ENCODE assay signal across 18 cellular contexts in the genomic region with DNA sequence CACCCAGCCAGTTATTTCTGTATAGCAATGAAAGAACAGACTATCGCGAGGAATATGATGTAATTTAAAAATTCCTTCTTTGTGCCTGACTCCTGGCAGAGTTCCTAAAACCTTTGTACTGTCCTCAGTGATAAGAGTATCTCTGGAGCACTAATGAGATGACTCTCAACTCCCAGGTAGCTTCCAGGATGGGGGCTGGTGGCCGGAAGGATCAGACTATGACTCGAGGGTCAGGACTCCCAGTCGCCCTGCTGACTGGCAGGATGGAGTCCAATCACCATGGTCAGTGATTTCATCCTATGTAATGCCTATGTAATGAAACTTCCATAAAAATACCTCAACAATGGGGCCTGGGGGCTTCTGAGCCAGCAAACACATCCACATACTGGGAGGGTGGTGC.
DNase-seq lines count a peak whose midpoint lies in the region; ATAC-seq and TF ChIP-seq lines count a peak whose summit lies in the region.
"Had no signal": no experiment of that assay in that cellular context is flagged by ENCODE, and none has a peak within 500 bp of the region (broad histone marks: within the 10 kb centered on the region; RNA-seq: fewer than 3 reads in every experiment).

No MANE protein-coding gene starts in this region.

- peaks cover 10% of the 10 kb centered on the region for H3K27me3 ChIP-seq in CD4-positive, alpha-beta T cell (ENCODE audit: control insufficient read depth, insufficient read depth, low read length)
- H3K27me3 ChIP-seq: Peyer's patch had no signal

- H3K27ac ChIP-seq in CD4-positive, alpha-beta T cell (ENCODE audit: low read depth, low read length), result no peak overlapping the region
- H3K27ac ChIP-seq: C4-2B, HL-60, Peyer's patch had no signal

- no peaks in the 10 kb centered on the region for H3K36me3 Mint-ChIP-seq in T-helper 17 cell (ENCODE audit: low read depth)
- H3K36me3 Mint-ChIP-seq in CD4-positive, alpha-beta T cell (ENCODE audit: low read depth), result no peaks in the 10 kb centered on the region

- H3K4me1 Mint-ChIP-seq in T-helper 17 cell, result no peaks in the 10 kb centered on the region
- no peaks in the 10 kb centered on the region for H3K4me1 Mint-ChIP-seq in CD4-positive, alpha-beta T cell (ENCODE audit: low read depth)

- intact Hi-C loops in CD4-positive, alpha-beta T cell (cut with DNase I, micrococcal nuclease), result no loop called here

- H3K27me3 Mint-ChIP-seq in T-helper 17 cell, result peaks cover 53% of the 10 kb centered on the region
- peaks cover 31% of the 10 kb centered on the region for H3K27me3 Mint-ChIP-seq in CD4-positive, alpha-beta T cell

- peak overlapping the region; percentile 47 for H3K27ac Mint-ChIP-seq in T-helper 17 cell
- H3K27ac Mint-ChIP-seq in CD4-positive, alpha-beta T cell, result no peak overlapping the region

- H3K9me3 Mint-ChIP-seq in CD4-positive, alpha-beta T cell, result no peaks in the 10 kb centered on the region

- no peak for TF ChIP-seq CTCF in CD4-positive, alpha-beta T cell (IDR thresholded peaks at IDR 0.05)

- POLR2A ChIA-PET in CD4-positive, alpha-beta T cell (lab: Charles Lee), result no interaction called here

- DNase-seq in HS-5 (ENCODE audit: low read depth) (peak; percentile 56), T-helper 17 cell (no peak), islet precursor cell (peak; percentile 86), DMS153 (lab: John Stamatoyannopoulos, UW) (no peak)
- no peak for DNase-seq in CD4-positive, alpha-beta T cell
- DNase-seq: DMS79 treated with DMSO at 0.1 percent for 48 hours, GF-D8, HCEC 1CT, KG1, NCI-H1092 treated with DMSO at 0.1 percent for 48 hours, NCI-H1694, NCI-H774, SIG-M5 had no signal

- no peak for ATAC-seq in T-helper 17 cell
- no peak for ATAC-seq in HG03521 (IDR thresholded peaks at IDR 0.05; ENCODE audit: unreplicated experiment)
- no peak for ATAC-seq in CD4-positive, alpha-beta T cell (ENCODE audit: poor library complexity)
- ATAC-seq in activated CD4-positive, CD25-positive, alpha-beta regulatory T cell treated with anti-CD3 and anti-CD28 coated beads, Interleukin-2, amount 50 U/mL, for 24 hours, result no peak

- H3K4me3 Mint-ChIP-seq in T-helper 17 cell, result no peak overlapping the region
- no peak overlapping the region for H3K4me3 Mint-ChIP-seq in CD4-positive, alpha-beta T cell

- CTCF ChIA-PET in CD4-positive, alpha-beta T cell (lab: Charles Lee), result no interaction called here

- H3K9me3 ChIP-seq in T-helper 17 cell (ENCODE audit: control insufficient read depth, low read length, poor library complexity, severe bottlenecking), result no peaks in the 10 kb centered on the region
- H3K9me3 ChIP-seq in CD4-positive, alpha-beta T cell (ENCODE audit: control insufficient read depth, low read length), result no peaks in the 10 kb centered on the region
- H3K9me3 ChIP-seq: Peyer's patch had no signal

Comparison
In these comparisons a context has a peak if more than half of its experiments do, and no peak if none do; other contexts are left out.
1. DNase-seq: peak in HS-5 (single experiment) and islet precursor cell (single experiment); none in T-helper 17 cell (0 of 3), DMS153 (single experiment) and CD4-positive, alpha-beta T cell (0 of 10).